In the genomic region with DNA sequence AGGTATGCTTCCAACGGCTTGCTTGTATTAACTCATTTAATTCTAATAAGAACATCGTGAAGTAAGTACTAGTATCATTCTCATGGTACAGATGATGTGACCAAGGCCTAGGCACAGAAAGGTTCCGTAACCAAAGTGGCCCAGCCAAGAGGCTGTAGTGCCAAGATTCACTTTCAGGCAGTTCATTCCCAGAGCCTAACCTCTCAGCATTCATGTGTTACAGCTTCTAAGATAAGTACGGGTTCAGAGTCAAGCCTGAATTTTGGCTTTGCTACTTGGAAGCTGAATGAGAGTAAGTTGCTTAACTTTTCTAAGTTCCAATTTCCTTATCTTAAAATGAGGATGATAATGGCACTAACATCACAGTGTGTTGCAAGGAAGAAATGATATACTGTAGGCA, we compare ENCODE assay signal across 2 cellular contexts.
TF ChIP-seq lines count a peak whose summit lies in the region.

No MANE protein-coding gene starts in this region.

TF ChIP-seq in liver, 16 proteins besides CTCF, POLR2A, EP300 and RAD21 (continued from another document):
- TF ChIP-seq, protein P1, sequence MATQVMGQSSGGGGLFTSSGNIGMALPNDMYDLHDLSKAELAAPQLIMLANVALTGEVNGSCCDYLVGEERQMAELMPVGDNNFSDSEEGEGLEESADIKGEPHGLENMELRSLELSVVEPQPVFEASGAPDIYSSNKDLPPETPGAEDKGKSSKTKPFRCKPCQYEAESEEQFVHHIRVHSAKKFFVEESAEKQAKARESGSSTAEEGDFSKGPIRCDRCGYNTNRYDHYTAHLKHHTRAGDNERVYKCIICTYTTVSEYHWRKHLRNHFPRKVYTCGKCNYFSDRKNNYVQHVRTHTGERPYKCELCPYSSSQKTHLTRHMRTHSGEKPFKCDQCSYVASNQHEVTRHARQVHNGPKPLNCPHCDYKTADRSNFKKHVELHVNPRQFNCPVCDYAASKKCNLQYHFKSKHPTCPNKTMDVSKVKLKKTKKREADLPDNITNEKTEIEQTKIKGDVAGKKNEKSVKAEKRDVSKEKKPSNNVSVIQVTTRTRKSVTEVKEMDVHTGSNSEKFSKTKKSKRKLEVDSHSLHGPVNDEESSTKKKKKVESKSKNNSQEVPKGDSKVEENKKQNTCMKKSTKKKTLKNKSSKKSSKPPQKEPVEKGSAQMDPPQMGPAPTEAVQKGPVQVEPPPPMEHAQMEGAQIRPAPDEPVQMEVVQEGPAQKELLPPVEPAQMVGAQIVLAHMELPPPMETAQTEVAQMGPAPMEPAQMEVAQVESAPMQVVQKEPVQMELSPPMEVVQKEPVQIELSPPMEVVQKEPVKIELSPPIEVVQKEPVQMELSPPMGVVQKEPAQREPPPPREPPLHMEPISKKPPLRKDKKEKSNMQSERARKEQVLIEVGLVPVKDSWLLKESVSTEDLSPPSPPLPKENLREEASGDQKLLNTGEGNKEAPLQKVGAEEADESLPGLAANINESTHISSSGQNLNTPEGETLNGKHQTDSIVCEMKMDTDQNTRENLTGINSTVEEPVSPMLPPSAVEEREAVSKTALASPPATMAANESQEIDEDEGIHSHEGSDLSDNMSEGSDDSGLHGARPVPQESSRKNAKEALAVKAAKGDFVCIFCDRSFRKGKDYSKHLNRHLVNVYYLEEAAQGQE (IDR thresholded peaks at IDR 0.05), result no peak
TF ChIP-seq in liver: peak in this region for 1.

TF ChIP-seq in HepG2, 621 proteins besides CTCF, POLR2A, EP300 and RAD21 (continued from another document):
- TF ChIP-seq, protein P2, sequence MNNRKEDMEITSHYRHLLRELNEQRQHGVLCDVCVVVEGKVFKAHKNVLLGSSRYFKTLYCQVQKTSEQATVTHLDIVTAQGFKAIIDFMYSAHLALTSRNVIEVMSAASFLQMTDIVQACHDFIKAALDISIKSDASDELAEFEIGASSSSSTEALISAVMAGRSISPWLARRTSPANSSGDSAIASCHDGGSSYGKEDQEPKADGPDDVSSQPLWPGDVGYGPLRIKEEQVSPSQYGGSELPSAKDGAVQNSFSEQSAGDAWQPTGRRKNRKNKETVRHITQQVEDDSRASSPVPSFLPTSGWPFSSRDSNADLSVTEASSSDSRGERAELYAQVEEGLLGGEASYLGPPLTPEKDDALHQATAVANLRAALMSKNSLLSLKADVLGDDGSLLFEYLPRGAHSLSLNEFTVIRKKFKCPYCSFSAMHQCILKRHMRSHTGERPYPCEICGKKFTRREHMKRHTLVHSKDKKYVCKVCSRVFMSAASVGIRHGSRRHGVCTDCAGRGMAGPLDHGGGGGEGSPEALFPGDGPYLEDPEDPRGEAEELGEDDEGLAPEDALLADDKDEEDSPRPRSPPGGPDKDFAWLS (CRISPR knock-in tag; IDR thresholded peaks at IDR 0.05; ENCODE audit: borderline replicate concordance), result no peak
- no peak for TF ChIP-seq POLR2G (IDR thresholded peaks at IDR 0.05; ENCODE audit: low read depth, low read length)
- TF ChIP-seq ZNF782 (CRISPR knock-in tag; IDR thresholded peaks at IDR 0.05; ENCODE audit: borderline replicate concordance), result no peak
- no peak for TF ChIP-seq PTBP1 (IDR thresholded peaks at IDR 0.05; ENCODE audit: low read depth, low read length, poor library complexity, severe bottlenecking)
- TF ChIP-seq MTA1 (CRISPR knock-in tag; IDR thresholded peaks at IDR 0.05; ENCODE audit: borderline replicate concordance), result no peak
- TF ChIP-seq ZNF44 (CRISPR knock-in tag; IDR thresholded peaks at IDR 0.05), result no peak
